Comparison of ENCODE assay signal across 8 cellular contexts in genomic region chr12:56188116-56188785, GRCh38. TPM values are rescaled to one million over a fixed set of nuclear protein-coding genes. Genes with fewer than 3 reads are reported as not detected.
DNase-seq lines count a peak whose midpoint lies in the region; ATAC-seq, FAIRE-seq and TF ChIP-seq lines count a peak whose summit lies in the region.

No MANE protein-coding gene starts in this region.

- no peak for ATAC-seq in CD8-positive, alpha-beta T cell
- ATAC-seq in naive B cell (ENCODE audit: low read depth in 2 of 2) (no peak), HG02840 (IDR thresholded peaks at IDR 0.05; ENCODE audit: low FRiP score, unreplicated experiment) (no peak)

- no peaks in the 10 kb centered on the region for H3K9me2 ChIP-seq in MM.1S (replicated peaks; ENCODE audit: insufficient read depth, low read length)

- H3K9me3 ChIP-seq in CD8-positive, alpha-beta T cell (ENCODE audit: low read length), result no peaks in the 10 kb centered on the region
- no peaks in the 10 kb centered on the region for H3K9me3 ChIP-seq in MM.1S (replicated peaks; ENCODE audit: insufficient read depth, low read length)

- H3K27me3 ChIP-seq in CD8-positive, alpha-beta T cell (ENCODE audit: insufficient read depth, low read length), result no peaks in the 10 kb centered on the region
- H3K27me3 ChIP-seq in MM.1S (replicated peaks; ENCODE audit: insufficient read depth, low read length), result no peaks in the 10 kb centered on the region

- H3F3A ChIP-seq in MM.1S (ENCODE audit: insufficient read depth, low read length), result peaks cover 14% of the 10 kb centered on the region

- H3K79me2 ChIP-seq in MM.1S (ENCODE audit: low read length), result peaks cover 47% of the 10 kb centered on the region

- peaks cover 19% of the 10 kb centered on the region for H3K4me1 ChIP-seq in CD8-positive, alpha-beta T cell (ENCODE audit: insufficient read depth, low read length)
- peaks cover 25% of the 10 kb centered on the region for H3K4me1 ChIP-seq in MM.1S (ENCODE audit: low read length)

- peak overlapping the region; percentile 96 for H3K4me3 Mint-ChIP-seq in CD8-positive, alpha-beta T cell
- H3K4me3 Mint-ChIP-seq in naive B cell, result peak overlapping the region; percentile 84 to 96 (median 92)

- peak overlapping the region; percentile 79 for H3K4me2 ChIP-seq in MM.1S (ENCODE audit: low read depth, low read length)

- no peak for FAIRE-seq in HTR-8/SVneo (lab: Jason Lieb, UNC)

- no peaks in the 10 kb centered on the region for H4K20me1 ChIP-seq in MM.1S (ENCODE audit: insufficient read depth, low read length)

- DNase-seq in CD8-positive, alpha-beta T cell, result peak in 2 of 7 experiments; percentile 12 to 18
- DNase-seq in MM.1S (no peak), naive B cell (no peak), dedifferentiated amniotic fluid mesenchymal stem cell (ENCODE audit: extremely low spot score) (no peak), HTR-8/SVneo (ENCODE audit: insufficient read length, low spot score) (no peak), NCI-H510A (lab: John Stamatoyannopoulos, UW) (no peak)

- CTCF ChIA-PET in CD8-positive, alpha-beta T cell (lab: Charles Lee), result interaction anchor here (0.7 to 4.7 kb wide), 19 partner anchors 9 to 447 kb away, joined by 3 to 91 read pairs (median 9); partner anchors contain the start of genes ANKRD52, ESYT1, RNF41 and RPL41

- no peak overlapping the region for H2AFZ ChIP-seq in MM.1S (ENCODE audit: low read length)

- H3K27me3 Mint-ChIP-seq in CD8-positive, alpha-beta T cell (ENCODE audit: low read depth), result no peaks in the 10 kb centered on the region
- no peaks in the 10 kb centered on the region for H3K27me3 Mint-ChIP-seq in naive B cell

- intact Hi-C loops in CD8-positive, alpha-beta T cell (cut with DNase I, micrococcal nuclease), result loop anchor here in 1 of 2 experiments (2.0 kb wide), 1 partner anchor 29 kb away; the partner anchor contains the start of gene MYL6

- peaks cover 19% of the 10 kb centered on the region for H3K36me3 ChIP-seq in CD8-positive, alpha-beta T cell (ENCODE audit: insufficient read depth, low read length)
- 0 out of 2 replicates have a peak, but pooled peaks cover 11% of the 10 kb centered on the region for H3K36me3 ChIP-seq in MM.1S (replicated peaks; ENCODE audit: insufficient read depth, low read length)

- peaks cover 40% of the 10 kb centered on the region for H3K4me1 Mint-ChIP-seq in CD8-positive, alpha-beta T cell (ENCODE audit: low read depth)
- peaks cover 38 to 47% (median 41%) of the 10 kb centered on the region in 3 donors for H3K4me1 Mint-ChIP-seq in naive B cell

- peak overlapping the region; percentile 63 for H3K9ac ChIP-seq in MM.1S (ENCODE audit: low read length)

- H3K27ac ChIP-seq in CD8-positive, alpha-beta T cell (ENCODE audit: low read depth, low read length), result peak overlapping the region; percentile 6
- H3K27ac ChIP-seq in MM.1S (ENCODE audit: low read length), result no peak overlapping the region
- peak overlapping the region; percentile 73 for H3K27ac ChIP-seq in cingulate gyrus (ENCODE audit: low read depth, low read length)

- POLR2A ChIA-PET in CD8-positive, alpha-beta T cell (lab: Charles Lee), result interaction anchor here (0.7 to 4.5 kb wide), 10 partner anchors 15 to 537 kb away, joined by 3 to 76 read pairs (median 8); partner anchors contain the start of genes ESYT1, NACA, RNF41 and RPL41

- peak overlapping the region; percentile 52 for H3K4me3 ChIP-seq in CD8-positive, alpha-beta T cell (ENCODE audit: low read depth, low read length)
- peak overlapping the region; percentile 91 for H3K4me3 ChIP-seq in MM.1S (ENCODE audit: low read length)

- peak overlapping the region; percentile 92 for H3K27ac Mint-ChIP-seq in CD8-positive, alpha-beta T cell
- H3K27ac Mint-ChIP-seq in naive B cell, result peak overlapping the region; percentile 58 to 100 (median 88)

- H3K36me3 Mint-ChIP-seq in CD8-positive, alpha-beta T cell, result peaks cover 47% of the 10 kb centered on the region
- H3K36me3 Mint-ChIP-seq in naive B cell, result no peaks in the 10 kb centered on the region

- no peak for TF ChIP-seq CTCF in CD8-positive, alpha-beta T cell (IDR thresholded peaks at IDR 0.05)
- TF ChIP-seq CTCF in MM.1S (IDR thresholded peaks at IDR 0.05; ENCODE audit: low read length), result no peak

- no peaks in the 10 kb centered on the region for H3K9me3 Mint-ChIP-seq in CD8-positive, alpha-beta T cell
- no peaks in the 10 kb centered on the region for H3K9me3 Mint-ChIP-seq in naive B cell

RNA-seq across cellular contexts. Expression of gene SMARCC2, which starts 1.0 kb away (rescaled TPM):
- 100 to 1,000 TPM; 109 to 113 TPM for total RNA-seq in CD8-positive, alpha-beta T cell
- 100 to 1,000 TPM in 1 of 6 donors, 10 to 100 TPM in 5; 33.3 to 112 (median 64.8) TPM for polyA plus RNA-seq in naive B cell (ENCODE audit: low read depth in 6 of 6)

RNA-seq across cellular contexts. Expression of gene MYL6, which starts 30.1 kb away (rescaled TPM):
- total RNA-seq in CD8-positive, alpha-beta T cell, result 100 to 1,000 TPM; 580 to 582 TPM
- polyA plus RNA-seq in naive B cell (ENCODE audit: low read depth in 6 of 6), result 1,000 to 10,000 TPM; 1,680 to 2,679 (median 1,914) TPM

RNA-seq across cellular contexts. Expression of gene RNF41, which starts 33.5 kb away (rescaled TPM):
- 10 to 100 TPM; 41.0 to 41.6 TPM for total RNA-seq in CD8-positive, alpha-beta T cell
- polyA plus RNA-seq in naive B cell (ENCODE audit: low read depth in 6 of 6), result 100 to 1,000 TPM in 5 of 6 donors, 10 to 100 TPM in 1; 95.2 to 136 (median 109) TPM

RNA-seq across cellular contexts. Expression of gene MYL6B, which starts 35.9 kb away (rescaled TPM):
- total RNA-seq in CD8-positive, alpha-beta T cell, result 1 to 10 TPM; 4.0 to 5.9 TPM
- polyA plus RNA-seq in naive B cell (ENCODE audit: low read depth in 6 of 6), result 10 to 100 TPM; 14.2 to 35.1 (median 20.2) TPM

RNA-seq across cellular contexts. Expression of gene NABP2, which starts 35.9 kb away (rescaled TPM):
- total RNA-seq in CD8-positive, alpha-beta T cell, result 1 to 10 TPM; 6.8 to 7.4 TPM
- polyA plus RNA-seq in naive B cell (ENCODE audit: low read depth in 6 of 6), result 1 to 10 TPM in 5 of 6 donors, under 1 TPM in 1; 0.73 to 5.7 (median 3.9) TPM
